In genomic region chr9:37028425-37029031, GRCh38 we compare ENCODE assay signal across 15 cellular contexts. TPM values are rescaled to one million over a fixed set of nuclear protein-coding genes. Genes with fewer than 3 reads are reported as not detected.
DNase-seq lines count a peak whose midpoint lies in the region; ATAC-seq, FAIRE-seq and TF ChIP-seq lines count a peak whose summit lies in the region.
"Had no signal": no experiment of that assay in that cellular context is flagged by ENCODE, and none has a peak within 500 bp of the region (broad histone marks: within the 10 kb centered on the region; RNA-seq: fewer than 3 reads in every experiment).

No MANE protein-coding gene starts in this region.

- CTCF ChIA-PET in HCT116 (lab: Charles Lee) = no interaction called here
- CTCF ChIA-PET in GM12878 (lab: Yijun Ruan, JAX) = interaction anchor here (0.6 to 2.3 kb wide), 7 partner anchors 11 to 179 kb away, joined by 3 to 13 read pairs (median 5); no protein-coding TSS in a partner anchor
- CTCF ChIA-PET in activated naive CD4-positive, alpha-beta T cell treated with anti-CD3 and anti-CD28 coated beads, Interleukin-2, amount 10 ng/mL, durations not matched to agents 7 days and 5 days (lab: Charles Lee) = interaction anchor here (0.7 kb wide), 1 partner anchor 9 kb away, joined by 3 read pairs; no protein-coding TSS in a partner anchor

- peaks cover 2% of the 10 kb centered on the region for H3K36me3 Mint-ChIP-seq in neural crest cell (ENCODE audit: low read depth)
- no peaks in the 10 kb centered on the region for H3K36me3 Mint-ChIP-seq in activated naive CD4-positive, alpha-beta T cell treated with anti-CD3 and anti-CD28 coated beads, Interleukin-2, amount 10 ng/mL, durations not matched to agents 7 days and 5 days

- WGBS in GM12878 (ENCODE audit: insufficient coverage, insufficient replicate concordance, low lambda C conversion rate, missing lambda C conversion rate) = 2% methylated on average over 21 of the region's 21 CpGs
- 17% methylated on average over 21 of the region's 21 CpGs for WGBS in hepatocyte (ENCODE audit: low lambda C conversion rate, missing lambda C conversion rate)

- peaks cover 43% of the 10 kb centered on the region for H3K4me1 Mint-ChIP-seq in neural crest cell
- H3K4me1 Mint-ChIP-seq in activated naive CD4-positive, alpha-beta T cell treated with anti-CD3 and anti-CD28 coated beads, Interleukin-2, amount 10 ng/mL, durations not matched to agents 7 days and 5 days = peaks cover 44% of the 10 kb centered on the region

- H3K4me3 Mint-ChIP-seq in neural crest cell = peak overlapping the region; percentile 88
- H3K4me3 Mint-ChIP-seq in activated naive CD4-positive, alpha-beta T cell treated with anti-CD3 and anti-CD28 coated beads, Interleukin-2, amount 10 ng/mL, durations not matched to agents 7 days and 5 days = no peak overlapping the region

- H3K9ac ChIP-seq in HCT116 (ENCODE audit: low read length) = no peak overlapping the region
- H3K9ac ChIP-seq in GM12878 (ENCODE audit: control insufficient read depth, insufficient read depth, low read length) = peak overlapping the region; percentile 88

- TF ChIP-seq CTCF in HCT116 (IDR thresholded peaks at IDR 0.05 in 2 of 3, conservative IDR thresholded peaks at IDR 0.05 in 1 of 3; ENCODE audit: borderline replicate concordance in 1 of 3, insufficient read depth in 1 of 3, low read depth in 2 of 3, low read length in 2 of 3) = no peak
- TF ChIP-seq CTCF in GM12878 (IDR thresholded peaks at IDR 0.05 in 2 of 3, conservative IDR thresholded peaks at IDR 0.05 in 1 of 3; ENCODE audit: control insufficient read depth in 2 of 3, extremely low read depth in 1 of 3, insufficient read depth in 1 of 3, low read depth in 3 of 3, low read length in 3 of 3) = 0 out of 6 replicates have a peak, but pooled peaks of 1 of the 3 experiments have one; percentile 6
- TF ChIP-seq CTCF in neural crest cell (conservative IDR thresholded peaks at IDR 0.05) = no peak
- no peak for TF ChIP-seq CTCF in tibial artery (IDR thresholded peaks at IDR 0.05)
- TF ChIP-seq CTCF in hepatocyte (IDR thresholded peaks at IDR 0.05; ENCODE audit: poor library complexity) = no peak

- H3K4me2 ChIP-seq in HCT116 (ENCODE audit: low read length) (peak overlapping the region; percentile 89), GM12878 (ENCODE audit: control insufficient read depth, insufficient read depth) (peak overlapping the region; percentile 80), hepatocyte (no peak overlapping the region)

- no peak for FAIRE-seq in GM12878 (lab: Jason Lieb, UNC)

- H4K20me1 ChIP-seq in HCT116 (ENCODE audit: insufficient read depth) (no peaks in the 10 kb centered on the region), GM12878 (ENCODE audit: control insufficient read depth, insufficient read depth) (no peaks in the 10 kb centered on the region; the same call in 1 of the 2 replicates), hepatocyte (ENCODE audit: insufficient read depth, poor library complexity, severe bottlenecking) (no peaks in the 10 kb centered on the region)

- BruUV-seq in HCT116 (replicated peaks; lab: Mats Ljungman, UMichigan) = no TSS peak
- no TSS peak for BruUV-seq in GM12878 (replicated peaks; lab: Mats Ljungman, UMichigan)

- POLR2A ChIA-PET in HCT116 (lab: Charles Lee) (no interaction called here), GM12878 (lab: Charles Lee) (interaction anchor here (0.7 to 19.3 kb wide), 5 partner anchors 25 to 437 kb away, joined by 3 to 354 read pairs (median 9); partner anchors contain the start of genes ZBTB5 and ZCCHC7)

- H2AFZ ChIP-seq in HCT116 (ENCODE audit: low read depth, low read length, poor library complexity, severe bottlenecking) = peak overlapping the region; percentile 92
- H2AFZ ChIP-seq in GM12878 (ENCODE audit: control insufficient read depth, low read depth, low read length) = no peak overlapping the region
- no peak overlapping the region for H2AFZ ChIP-seq in hepatocyte

- intact Hi-C loops in HCT116 (cut with micrococcal nuclease) = no loop called here
- intact Hi-C loops in GM12878 (cut with micrococcal nuclease; ENCODE audit: unreplicated experiment) = loop anchor here (5.0 to 10.0 kb wide), 2 partner anchors 264 to 546 kb away; partner anchors contain the start of gene FBXO10
- intact Hi-C loops in tibial artery (cut with DNase I; ENCODE audit: low total_unique reads) = no loop called here

- H3K27ac ChIP-seq in HCT116 (ENCODE audit: low read depth, low read length) (no peak overlapping the region), GM12878 (ENCODE audit: control insufficient read depth, insufficient read depth) (peak overlapping the region; percentile 82), tibial artery (no peak overlapping the region), hepatocyte (no peak overlapping the region)
- H3K27ac ChIP-seq: upper lobe of left lung had no signal

- H3K9me3 Mint-ChIP-seq in neural crest cell = no peaks in the 10 kb centered on the region
- no peaks in the 10 kb centered on the region for H3K9me3 Mint-ChIP-seq in activated naive CD4-positive, alpha-beta T cell treated with anti-CD3 and anti-CD28 coated beads, Interleukin-2, amount 10 ng/mL, durations not matched to agents 7 days and 5 days
- H3K9me3 Mint-ChIP-seq: activated CD8-positive, alpha-beta T cell treated with anti-CD3 and anti-CD28 coated beads for 36 hours had no signal

- SMC1A ChIA-PET in GM12878 (lab: Charles Lee; ENCODE audit: uncharacterized antibody, unreplicated experiment) = interaction anchor here (0.7 to 3.7 kb wide), 14 partner anchors 20 to 312 kb away, joined by 3 to 12 read pairs (median 4); partner anchors contain the start of gene ZCCHC7

- H3K27me3 ChIP-seq in HCT116 (ENCODE audit: insufficient read depth, low read length) (peaks cover 4% of the 10 kb centered on the region; the same call in 1 of the 2 replicates), GM12878 (replicated peaks in 1 of 2; ENCODE audit: control insufficient read depth in 2 of 2, insufficient read depth in 2 of 2, low read length in 1 of 2) (no peaks in the 10 kb centered on the region), tibial artery (peaks cover 28 to 100% of the 10 kb centered on the region in 2 donors), hepatocyte (peaks cover 97% of the 10 kb centered on the region)
- H3K27me3 ChIP-seq: BE2C had no signal

- H3K79me2 ChIP-seq in HCT116 (ENCODE audit: insufficient read depth, low read length) (no peaks in the 10 kb centered on the region), GM12878 (ENCODE audit: control insufficient read depth, insufficient read depth, low read length) (peaks cover 100% of the 10 kb centered on the region), hepatocyte (no peaks in the 10 kb centered on the region)

- no peak overlapping the region for H3K27ac Mint-ChIP-seq in neural crest cell (ENCODE audit: unreplicated experiment)
- H3K27ac Mint-ChIP-seq in activated naive CD4-positive, alpha-beta T cell treated with anti-CD3 and anti-CD28 coated beads, Interleukin-2, amount 10 ng/mL, durations not matched to agents 7 days and 5 days = no peak overlapping the region
- H3K27ac Mint-ChIP-seq: activated CD8-positive, alpha-beta T cell treated with anti-CD3 and anti-CD28 coated beads for 36 hours had no signal

- H3K27me3 Mint-ChIP-seq in neural crest cell (ENCODE audit: low read depth) = peaks cover 98% of the 10 kb centered on the region
- H3K27me3 Mint-ChIP-seq in activated naive CD4-positive, alpha-beta T cell treated with anti-CD3 and anti-CD28 coated beads, Interleukin-2, amount 10 ng/mL, durations not matched to agents 7 days and 5 days = peaks cover 100% of the 10 kb centered on the region

- no peak for TF ChIP-seq EP300 in GM12878 (IDR thresholded peaks at IDR 0.05; ENCODE audit: borderline replicate concordance in 1 of 2, control insufficient read depth in 1 of 2, low read depth in 2 of 2, low read length in 2 of 2)

- TF ChIP-seq POLR2A in HCT116 (IDR thresholded peaks at IDR 0.05; ENCODE audit: borderline replicate concordance, extremely low read depth, insufficient read depth, insufficient read length) = no peak
- no peak for TF ChIP-seq POLR2A in GM12878 (IDR thresholded peaks at IDR 0.05; ENCODE audit: low read depth, low read length)

- H3K9me3 ChIP-seq in HCT116 (ENCODE audit: control insufficient read depth in 1 of 2, insufficient read depth in 1 of 2, low read depth in 1 of 2, low read length in 2 of 2) = no peaks in the 10 kb centered on the region
- no peaks in the 10 kb centered on the region for H3K9me3 ChIP-seq in GM12878 (replicated peaks; ENCODE audit: control insufficient read depth, insufficient read depth, low read length)
- no peaks in the 10 kb centered on the region for H3K9me3 ChIP-seq in tibial artery
- H3K9me3 ChIP-seq in hepatocyte (ENCODE audit: low read depth) = no peaks in the 10 kb centered on the region
- H3K9me3 ChIP-seq: BE2C had no signal

- H3K4me3 ChIP-seq in HCT116 (replicated peaks in 1 of 2; ENCODE audit: low read depth in 1 of 2, low read length in 2 of 2) (no peak overlapping the region), GM12878 (peak overlapping the region; percentile 96), tibial artery (no peak overlapping the region), hepatocyte (no peak overlapping the region)

- ATAC-seq in HCT116 (no peak), GM12878 (no peak), HG03159 (IDR thresholded peaks at IDR 0.05; ENCODE audit: unreplicated experiment) (no peak)

- no peaks in the 10 kb centered on the region for H3K36me3 ChIP-seq in HCT116 (ENCODE audit: control insufficient read depth in 1 of 2, insufficient read depth in 2 of 2, low read length in 2 of 2)
- 0 out of 4 replicates have a peak, but pooled peaks cover 0 to 1% of the 10 kb centered on the region in 2 experiments for H3K36me3 ChIP-seq in GM12878 (ENCODE audit: control insufficient read depth in 2 of 2, insufficient read depth in 2 of 2, low read length in 1 of 2)
- H3K36me3 ChIP-seq in tibial artery = no peaks in the 10 kb centered on the region
- no peaks in the 10 kb centered on the region for H3K36me3 ChIP-seq in hepatocyte (replicated peaks; ENCODE audit: insufficient read depth, low read depth)
- H3K36me3 ChIP-seq: BE2C, upper lobe of left lung had no signal

- TF ChIP-seq RAD21 in HCT116 (IDR thresholded peaks at IDR 0.05; ENCODE audit: low read depth) (no peak), GM12878 (IDR thresholded peaks at IDR 0.05; ENCODE audit: insufficient read depth, low read depth, low read length) (no peak)

- in situ Hi-C loops in GM12878 (cut with MboI) = loop anchor here (5.0 kb wide), 3 partner anchors 151 to 274 kb away; no protein-coding TSS in a partner anchor

- H3K4me1 ChIP-seq in HCT116 (ENCODE audit: control insufficient read depth in 1 of 2, insufficient read depth in 2 of 2, low read length in 2 of 2) = peaks cover 0 to 6% of the 10 kb centered on the region in 2 experiments; a peak in 2 of 4 replicates
- peaks cover 17% of the 10 kb centered on the region for H3K4me1 ChIP-seq in GM12878 (ENCODE audit: control insufficient read depth, insufficient read depth, low read length)
- peaks cover 0 to 54% (median 44%) of the 10 kb centered on the region in 4 donors for H3K4me1 ChIP-seq in tibial artery
- H3K4me1 ChIP-seq in hepatocyte (ENCODE audit: insufficient read depth) = peaks cover 13% of the 10 kb centered on the region

- RAD21 ChIA-PET in HCT116 (lab: Charles Lee; ENCODE audit: low non-redundant PET in 1 of 2, low total read pairs in 2 of 2, uncharacterized antibody in 2 of 2, unreplicated experiment in 2 of 2) = no interaction called here
- RAD21 ChIA-PET in GM12878 (lab: Charles Lee; ENCODE audit: unreplicated experiment) = interaction anchor here (0.7 to 15.2 kb wide), 8 partner anchors 24 to 301 kb away, joined by 3 to 175 read pairs (median 3); no protein-coding TSS in a partner anchor

- no peaks in the 10 kb centered on the region for H3K9me2 ChIP-seq in HCT116 (ENCODE audit: insufficient read depth)
- H3K9me2 ChIP-seq in hepatocyte (replicated peaks; ENCODE audit: insufficient read depth) = no peaks in the 10 kb centered on the region

- DNase-seq in ELF-1 (ENCODE audit: low read depth, low spot score) = peak; percentile 40
- DNase-seq in HCT116 (ENCODE audit: low read depth, low spot score) = no peak
- no peak for DNase-seq in GM12878 (ENCODE audit: low read depth, low spot score)
- no peak for DNase-seq in neural crest cell (ENCODE audit: low read depth, low spot score)
- DNase-seq in tibial artery = no peak
- DNase-seq in activated naive CD4-positive, alpha-beta T cell treated with anti-CD3 and anti-CD28 coated beads, Interleukin-2, amount 10 ng/mL, durations not matched to agents 7 days and 5 days = no peak
- no peak for DNase-seq in hepatocyte (ENCODE audit: low spot score)
- DNase-seq: activated CD8-positive, alpha-beta T cell treated with anti-CD3 and anti-CD28 coated beads for 36 hours; activated gamma-delta T cell; NCI-H2107; T1000 had no signal

RNA-seq across cellular contexts. Expression of gene PAX5, which starts 5.5 kb away (rescaled TPM):
- total RNA-seq in HCT116 (2021; ENCODE audit: unreplicated experiment) (0.17 TPM), GM12878 (2014; rRNA removed) (45.7 and 45.9 TPM in 2 replicates), GM12878 (2014; rRNA removed; fragmentation: Illumina TruSeq; extraction: Trizol) (27.3 and 28.1 TPM in 2 replicates), GM12878 (2021) (118 and 123 TPM in 2 replicates), neural crest cell (18.1 and 19.5 TPM in 2 replicates), hepatocyte (not detected in 2 replicates)
- 0.01 TPM in 1 of 2 replicates, not detected in the other for polyA plus RNA-seq in HCT116 (2012)
- 196 and 209 TPM in 2 replicates for total RNA-seq in GM12878 (2013; cell fraction: nucleolus; rRNA removed)
- 24.5 TPM for polyA plus RNA-seq in GM12878 (2011; ENCODE audit: low read depth)
- polyA plus RNA-seq in GM12878 (2011; rRNA removed) (12.7 and 23.6 TPM in 2 replicates), GM12878 (2014; fragmentation: Illumina TruSeq; extraction: Trizol) (29.9 and 48.1 TPM in 2 replicates), GM12878 (2014; fragmentation: Nextera tagmentation; extraction: Ambion mirVana) (1 to 10 TPM; 2.2 to 2.4 TPM), GM12878 (2014; rRNA removed) (36.8 and 44.5 TPM in 2 replicates), GM12878 (2016; fragmentation: Nextera tagmentation; extraction: Ambion mirVana) (10 to 100 TPM; 31.2 to 32.6 TPM), hepatocyte (not detected in 2 replicates)
- polyA plus RNA-seq in GM12878 (2011; cell fraction: cytosol; rRNA removed) = 26.7 and 29.9 TPM in 2 replicates
- 57.1 and 80.5 TPM in 2 replicates for polyA plus RNA-seq in GM12878 (2011; cell fraction: nucleus; rRNA removed)
- 41.7 and 47.1 TPM in 2 replicates for polyA plus RNA-seq in GM12878 (2012)
- polyA minus RNA-seq in GM12878 (2011; rRNA and poly(A)+ RNA removed) = 57.6 and 59.1 TPM in 2 replicates
- polyA minus RNA-seq in GM12878 (2011; cell fraction: cytosol; rRNA and poly(A)+ RNA removed) = 23.0 and 30.2 TPM in 2 replicates
- polyA minus RNA-seq in GM12878 (2011; cell fraction: nucleus; rRNA and poly(A)+ RNA removed) = 66.4 and 122 TPM in 2 replicates
- total RNA-seq: progenitor cell of endocrine pancreas had no signal

Comparison
In these comparisons a context has a peak if more than half of its experiments do, and no peak if none do; other contexts are left out.
1. RNA of gene PAX5, which starts 5.5 kb away (total RNA-seq): 27.3 to 209 TPM in GM12878 and 18.1 to 19.5 TPM in neural crest cell; 0.17 TPM in HCT116 (single experiment) and not detected in hepatocyte; every median in the first group is over 10 times any median in the second.